Comparison of ENCODE assay signal across 23 cellular contexts in genomic region chrY:20746919-20747318, GRCh38. TPM values are rescaled to one million over a fixed set of nuclear protein-coding genes. Genes with fewer than 3 reads are reported as not detected.
A peak's percentile ranks its signal among the peaks of the same experiment; 100 is the strongest.
DNase-seq lines count a peak whose midpoint lies in the region; ATAC-seq and TF ChIP-seq lines count a peak whose summit lies in the region.
"Had no signal": no experiment of that assay in that cellular context is flagged by ENCODE, and none has a peak within 500 bp of the region (broad histone marks: within the 10 kb centered on the region; RNA-seq: fewer than 3 reads in every experiment).

No MANE protein-coding gene starts in this region.

- DNase-seq in activated naive CD8-positive, alpha-beta T cell treated with anti-CD3 and anti-CD28 coated beads, Interleukin-2, amount 10 ng/mL, durations not matched to agents 7 days and 5 days: no peak
- no peak for DNase-seq in activated naive CD8-positive, alpha-beta T cell treated with anti-CD3 and anti-CD28 coated beads for 36 hours
- no peak for DNase-seq in central memory CD8-positive, alpha-beta T cell (ENCODE audit: low spot score in 2 of 2)
- DNase-seq in activated gamma-delta T cell treated with Interleukin-2 at 50 U/mL for 16 hours (no peak), putamen (ENCODE audit: low spot score) (no peak), CD14-positive monocyte (ENCODE audit: low spot score) (no peak)
- DNase-seq: ACHN, Calu3, EL, NCI-H1417 treated with DMSO at 0.1 percent for 48 hours, NCI-H187 treated with DMSO at 0.1 percent for 48 hours, NCI-H2227 treated with DMSO at 0.1 percent for 48 hours, NCI-H510A treated with DMSO at 0.1 percent for 48 hours, NCI-H82, PC-3, SIG-M5 had no signal

- peak overlapping the region; percentile 84 for H3K27ac ChIP-seq in KOPT-K1 (ENCODE audit: low read depth, low read length, poor library complexity, severe bottlenecking)
- H3K27ac ChIP-seq: KMS-11, RWPE1 had no signal

- POLR2A ChIA-PET in activated naive CD8-positive, alpha-beta T cell treated with anti-CD3 and anti-CD28 coated beads, Interleukin-2, amount 10 ng/mL, durations not matched to agents 7 days and 5 days (lab: Charles Lee): interaction anchor here (0.6 to 1.2 kb wide), 3 partner anchors 12 to 35 kb away, joined by 3 to 4 read pairs (median 4); no protein-coding TSS in a partner anchor

- no peaks in the 10 kb centered on the region for H3K36me3 ChIP-seq in KOPT-K1 (ENCODE audit: insufficient read depth, low read length)
- H3K36me3 ChIP-seq: HAP-1 had no signal

- H3K27ac Mint-ChIP-seq in activated naive CD8-positive, alpha-beta T cell treated with anti-CD3 and anti-CD28 coated beads, Interleukin-2, amount 10 ng/mL, durations not matched to agents 7 days and 5 days: peak overlapping the region; percentile 79
- no peak overlapping the region for H3K27ac Mint-ChIP-seq in activated naive CD8-positive, alpha-beta T cell treated with anti-CD3 and anti-CD28 coated beads for 36 hours
- H3K27ac Mint-ChIP-seq in central memory CD8-positive, alpha-beta T cell (ENCODE audit: low read depth): peak overlapping the region; percentile 34
- H3K27ac Mint-ChIP-seq in CD14-positive monocyte: no peak overlapping the region

- peak overlapping the region; percentile 49 for H3K4me3 Mint-ChIP-seq in activated naive CD8-positive, alpha-beta T cell treated with anti-CD3 and anti-CD28 coated beads, Interleukin-2, amount 10 ng/mL, durations not matched to agents 7 days and 5 days
- H3K4me3 Mint-ChIP-seq in activated naive CD8-positive, alpha-beta T cell treated with anti-CD3 and anti-CD28 coated beads for 36 hours: no peak overlapping the region
- H3K4me3 Mint-ChIP-seq in central memory CD8-positive, alpha-beta T cell: peak overlapping the region; percentile 6
- no peak overlapping the region for H3K4me3 Mint-ChIP-seq in CD14-positive monocyte

- ATAC-seq in activated naive CD8-positive, alpha-beta T cell treated with anti-CD3 and anti-CD28 coated beads, Interleukin-2, amount 10 ng/mL, durations not matched to agents 7 days and 5 days (ENCODE audit: low read depth): peak; percentile 53
- ATAC-seq in central memory CD8-positive, alpha-beta T cell (replicated peaks; ENCODE audit: extremely low read depth, poor library complexity, severe bottlenecking): peak; percentile 54
- ATAC-seq: GM12878, HepG2, PC-3 had no signal

- no peaks in the 10 kb centered on the region for H3K9me3 Mint-ChIP-seq in activated naive CD8-positive, alpha-beta T cell treated with anti-CD3 and anti-CD28 coated beads, Interleukin-2, amount 10 ng/mL, durations not matched to agents 7 days and 5 days
- H3K9me3 Mint-ChIP-seq in activated naive CD8-positive, alpha-beta T cell treated with anti-CD3 and anti-CD28 coated beads for 36 hours: no peaks in the 10 kb centered on the region
- H3K9me3 Mint-ChIP-seq in central memory CD8-positive, alpha-beta T cell: no peaks in the 10 kb centered on the region
- H3K9me3 Mint-ChIP-seq in CD14-positive monocyte: peaks cover 0 to 1% (median 0%) of the 10 kb centered on the region in 7 donors

- intact Hi-C loops in CD14-positive monocyte (cut with micrococcal nuclease): no loop called here

- no peak for TF ChIP-seq CTCF in CD14-positive monocyte (IDR thresholded peaks at IDR 0.05)

- H3K9me3 ChIP-seq in KOPT-K1 (ENCODE audit: insufficient read depth, low read length, poor library complexity, severe bottlenecking): no peaks in the 10 kb centered on the region
- H3K9me3 ChIP-seq: HAP-1 had no signal

- H3K36me3 Mint-ChIP-seq in activated naive CD8-positive, alpha-beta T cell treated with anti-CD3 and anti-CD28 coated beads, Interleukin-2, amount 10 ng/mL, durations not matched to agents 7 days and 5 days: no peaks in the 10 kb centered on the region
- no peaks in the 10 kb centered on the region for H3K36me3 Mint-ChIP-seq in activated naive CD8-positive, alpha-beta T cell treated with anti-CD3 and anti-CD28 coated beads for 36 hours
- H3K36me3 Mint-ChIP-seq in central memory CD8-positive, alpha-beta T cell (ENCODE audit: insufficient read depth): no peaks in the 10 kb centered on the region
- H3K36me3 Mint-ChIP-seq in CD14-positive monocyte: no peaks in the 10 kb centered on the region

- no peaks in the 10 kb centered on the region for H3K27me3 Mint-ChIP-seq in activated naive CD8-positive, alpha-beta T cell treated with anti-CD3 and anti-CD28 coated beads, Interleukin-2, amount 10 ng/mL, durations not matched to agents 7 days and 5 days
- no peaks in the 10 kb centered on the region for H3K27me3 Mint-ChIP-seq in activated naive CD8-positive, alpha-beta T cell treated with anti-CD3 and anti-CD28 coated beads for 36 hours
- no peaks in the 10 kb centered on the region for H3K27me3 Mint-ChIP-seq in central memory CD8-positive, alpha-beta T cell
- H3K27me3 Mint-ChIP-seq in CD14-positive monocyte (ENCODE audit: low read depth in 3 of 3): peaks cover 0 to 4% (median 2%) of the 10 kb centered on the region in 3 donors

- peaks cover 47% of the 10 kb centered on the region for H3K4me1 Mint-ChIP-seq in activated naive CD8-positive, alpha-beta T cell treated with anti-CD3 and anti-CD28 coated beads, Interleukin-2, amount 10 ng/mL, durations not matched to agents 7 days and 5 days
- H3K4me1 Mint-ChIP-seq in activated naive CD8-positive, alpha-beta T cell treated with anti-CD3 and anti-CD28 coated beads for 36 hours: peaks cover 35% of the 10 kb centered on the region
- H3K4me1 Mint-ChIP-seq in central memory CD8-positive, alpha-beta T cell: peaks cover 34% of the 10 kb centered on the region
- no peaks in the 10 kb centered on the region for H3K4me1 Mint-ChIP-seq in CD14-positive monocyte

RNA-seq across cellular contexts. Expression of gene RPS4Y2, which starts 9.0 kb away (rescaled TPM):
- under 1 TPM in 1 of 2 experiments, not detected in 1; 0.40 TPM for total RNA-seq in activated naive CD8-positive, alpha-beta T cell treated with anti-CD3 and anti-CD28 coated beads, Interleukin-2, amount 10 ng/mL, durations not matched to agents 7 days and 5 days
- not detected for total RNA-seq in activated naive CD8-positive, alpha-beta T cell treated with anti-CD3 and anti-CD28 coated beads for 36 hours
- not detected for polyA plus RNA-seq in CD14-positive monocyte
- total RNA-seq: Calu3, GM12878, HepG2, M059J, PC-3 had no signal
- polyA plus RNA-seq: GM12878, HepG2 had no signal

Comparison
In these comparisons a context has a peak if more than half of its experiments do, and no peak if none do; other contexts are left out.
1. H3K27ac Mint-ChIP-seq: peak in activated naive CD8-positive, alpha-beta T cell treated with anti-CD3 and anti-CD28 coated beads, Interleukin-2, amount 10 ng/mL, durations not matched to agents 7 days and 5 days (single experiment) and central memory CD8-positive, alpha-beta T cell (single experiment); none in activated naive CD8-positive, alpha-beta T cell treated with anti-CD3 and anti-CD28 coated beads for 36 hours (single experiment) and CD14-positive monocyte (0 of 7).
2. H3K4me3 Mint-ChIP-seq: peak in activated naive CD8-positive, alpha-beta T cell treated with anti-CD3 and anti-CD28 coated beads, Interleukin-2, amount 10 ng/mL, durations not matched to agents 7 days and 5 days (single experiment) and central memory CD8-positive, alpha-beta T cell (single experiment); none in activated naive CD8-positive, alpha-beta T cell treated with anti-CD3 and anti-CD28 coated beads for 36 hours (single experiment) and CD14-positive monocyte (0 of 2).